9 cellular contexts compared by ENCODE assay signal in the genomic region with DNA sequence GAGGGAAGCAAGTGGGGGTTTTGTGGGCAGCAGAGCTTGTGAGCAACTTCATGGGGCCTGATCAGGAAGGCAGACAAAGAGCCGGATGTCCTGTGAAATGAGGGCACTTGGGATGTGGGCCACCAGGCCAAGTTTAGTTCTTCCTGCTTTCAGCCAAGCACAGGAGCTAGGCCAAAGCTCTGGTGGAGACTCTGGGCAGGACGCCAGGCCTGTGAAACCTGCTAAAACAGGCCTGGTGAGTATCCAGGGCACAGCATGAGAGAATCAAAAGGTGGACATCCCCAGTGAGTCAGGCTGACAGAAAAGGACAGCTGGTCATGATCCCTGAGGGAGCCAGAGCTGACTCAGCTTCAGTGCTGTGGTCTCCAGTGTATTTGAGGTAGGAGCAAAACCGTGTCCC.
DNase-seq lines count a peak whose midpoint lies in the region; ATAC-seq and TF ChIP-seq lines count a peak whose summit lies in the region.
"Had no signal": no experiment of that assay in that cellular context is flagged by ENCODE, and none has a peak within 500 bp of the region (broad histone marks: within the 10 kb centered on the region; RNA-seq: fewer than 3 reads in every experiment).

No MANE protein-coding gene starts in this region.

- CTCF ChIA-PET in BJ (lab: Yijun Ruan, JAX): interaction anchor here (0.6 to 0.9 kb wide), 2 partner anchors 11 to 29 kb away, joined by 3 read pairs; no protein-coding TSS in a partner anchor

- H3K27ac ChIP-seq in esophagus (ENCODE audit: low read depth in 2 of 2, low read length in 1 of 2) (peak overlapping the region; percentile 10 to 47), MM.1S (ENCODE audit: low read length) (no peak overlapping the region)

- H3K4me1 ChIP-seq in esophagus (ENCODE audit: control insufficient read depth in 2 of 2, insufficient read depth in 2 of 2, low read length in 1 of 2): peaks cover 4 to 12% of the 10 kb centered on the region in 2 donors
- H3K4me1 ChIP-seq in HAP-1: 0 out of 2 replicates have a peak, but pooled peaks cover 4% of the 10 kb centered on the region
- no peaks in the 10 kb centered on the region for H3K4me1 ChIP-seq in MM.1S (ENCODE audit: low read length)

- no peak overlapping the region for H3K4me2 ChIP-seq in MM.1S (ENCODE audit: low read depth, low read length)

- H3K36me3 ChIP-seq in BJ (ENCODE audit: control insufficient read depth, insufficient read depth, low read length) (no peaks in the 10 kb centered on the region), esophagus (ENCODE audit: control insufficient read depth in 2 of 2, insufficient read depth in 2 of 2, low read length in 1 of 2) (no peaks in the 10 kb centered on the region), HAP-1 (replicated peaks) (no peaks in the 10 kb centered on the region), MM.1S (replicated peaks; ENCODE audit: insufficient read depth, low read length) (no peaks in the 10 kb centered on the region)

- 45 to 53% methylated on average over 3 of the region's 3 CpGs for WGBS in esophagus, 2 donors

- H3K9me3 ChIP-seq in esophagus (ENCODE audit: control insufficient read depth in 2 of 2, insufficient read depth in 1 of 2, low read depth in 1 of 2, low read length in 1 of 2): peaks cover 0 to 2% of the 10 kb centered on the region in 2 donors
- no peaks in the 10 kb centered on the region for H3K9me3 ChIP-seq in HAP-1
- H3K9me3 ChIP-seq in MM.1S (replicated peaks; ENCODE audit: insufficient read depth, low read length): no peaks in the 10 kb centered on the region

- H3K9me2 ChIP-seq in MM.1S (replicated peaks; ENCODE audit: insufficient read depth, low read length): no peaks in the 10 kb centered on the region

- no peak for ATAC-seq in HG02571 (IDR thresholded peaks at IDR 0.05; ENCODE audit: unreplicated experiment)

- DNase-seq in BJ (ENCODE audit: low read depth): peak; percentile 10
- DNase-seq in NCI-H226: peak; percentile 50
- peak; percentile 100 for DNase-seq in myocyte (ENCODE audit: low read depth)
- DNase-seq in HAP-1 (ENCODE audit: low spot score in 2 of 2): no peak
- no peak for DNase-seq in activated CD4-positive, alpha-beta T cell treated with anti-CD3 and anti-CD28 coated beads for 48 hours
- no peak for DNase-seq in MM.1S

- no peaks in the 10 kb centered on the region for H3F3A ChIP-seq in MM.1S (ENCODE audit: insufficient read depth, low read length)

- H2AFZ ChIP-seq in MM.1S (ENCODE audit: low read length): no peak overlapping the region

- H3K79me2 ChIP-seq in MM.1S (ENCODE audit: low read length): no peaks in the 10 kb centered on the region

- no peak overlapping the region for H3K4me3 ChIP-seq in BJ (ENCODE audit: low read depth, low read length)
- H3K4me3 ChIP-seq in esophagus (ENCODE audit: low read depth in 1 of 2, low read length in 2 of 2): no peak overlapping the region
- no peak overlapping the region for H3K4me3 ChIP-seq in HAP-1
- H3K4me3 ChIP-seq in MM.1S (ENCODE audit: low read length): no peak overlapping the region
- H3K4me3 ChIP-seq: skin epidermis had no signal

- TF ChIP-seq CTCF in BJ (IDR thresholded peaks at IDR 0.05; ENCODE audit: insufficient read depth, low read depth, low read length) (no peak), MM.1S (IDR thresholded peaks at IDR 0.05; ENCODE audit: low read length) (no peak)

- H3K27me3 ChIP-seq in BJ (ENCODE audit: control insufficient read depth, insufficient read depth, low read length) (peaks cover 1% of the 10 kb centered on the region; the same call in 1 of the 2 replicates), esophagus (ENCODE audit: control insufficient read depth in 1 of 2, insufficient read depth in 2 of 2, low read length in 2 of 2) (no peaks in the 10 kb centered on the region), HAP-1 (ENCODE audit: low read depth) (no peaks in the 10 kb centered on the region), MM.1S (replicated peaks; ENCODE audit: insufficient read depth, low read length) (no peaks in the 10 kb centered on the region)

- H3K9ac ChIP-seq in MM.1S (ENCODE audit: low read length): no peak overlapping the region

- no peaks in the 10 kb centered on the region for H4K20me1 ChIP-seq in MM.1S (ENCODE audit: insufficient read depth, low read length)

- POLR2A ChIA-PET in BJ (lab: Charles Lee): no interaction called here

- in situ Hi-C loops in HAP-1 (cut with MboI; ENCODE audit: low sequenced_read_pairs): no loop called here

Comparison
In these comparisons a context has a peak if more than half of its experiments do, and no peak if none do; other contexts are left out.
1. DNase-seq: peak in BJ (single experiment), NCI-H226 (single experiment) and myocyte (single experiment); none in HAP-1 (0 of 2), activated CD4-positive, alpha-beta T cell treated with anti-CD3 and anti-CD28 coated beads for 48 hours (single experiment) and MM.1S (single experiment).